In genomic region chr3:10026084-10026890, GRCh38 we compare ENCODE assay signal across 1 cellular context.
TF ChIP-seq lines count a peak whose summit lies in the region.

Gene FANCD2, plus strand, starts transcription at chr3:10026437. Its CDS starts 2,221 bp downstream, at chr3:10028658.

TF ChIP-seq in HepG2, 621 proteins besides CTCF, POLR2A, EP300 and RAD21 (continued from another document):
- TF ChIP-seq, protein P1, sequence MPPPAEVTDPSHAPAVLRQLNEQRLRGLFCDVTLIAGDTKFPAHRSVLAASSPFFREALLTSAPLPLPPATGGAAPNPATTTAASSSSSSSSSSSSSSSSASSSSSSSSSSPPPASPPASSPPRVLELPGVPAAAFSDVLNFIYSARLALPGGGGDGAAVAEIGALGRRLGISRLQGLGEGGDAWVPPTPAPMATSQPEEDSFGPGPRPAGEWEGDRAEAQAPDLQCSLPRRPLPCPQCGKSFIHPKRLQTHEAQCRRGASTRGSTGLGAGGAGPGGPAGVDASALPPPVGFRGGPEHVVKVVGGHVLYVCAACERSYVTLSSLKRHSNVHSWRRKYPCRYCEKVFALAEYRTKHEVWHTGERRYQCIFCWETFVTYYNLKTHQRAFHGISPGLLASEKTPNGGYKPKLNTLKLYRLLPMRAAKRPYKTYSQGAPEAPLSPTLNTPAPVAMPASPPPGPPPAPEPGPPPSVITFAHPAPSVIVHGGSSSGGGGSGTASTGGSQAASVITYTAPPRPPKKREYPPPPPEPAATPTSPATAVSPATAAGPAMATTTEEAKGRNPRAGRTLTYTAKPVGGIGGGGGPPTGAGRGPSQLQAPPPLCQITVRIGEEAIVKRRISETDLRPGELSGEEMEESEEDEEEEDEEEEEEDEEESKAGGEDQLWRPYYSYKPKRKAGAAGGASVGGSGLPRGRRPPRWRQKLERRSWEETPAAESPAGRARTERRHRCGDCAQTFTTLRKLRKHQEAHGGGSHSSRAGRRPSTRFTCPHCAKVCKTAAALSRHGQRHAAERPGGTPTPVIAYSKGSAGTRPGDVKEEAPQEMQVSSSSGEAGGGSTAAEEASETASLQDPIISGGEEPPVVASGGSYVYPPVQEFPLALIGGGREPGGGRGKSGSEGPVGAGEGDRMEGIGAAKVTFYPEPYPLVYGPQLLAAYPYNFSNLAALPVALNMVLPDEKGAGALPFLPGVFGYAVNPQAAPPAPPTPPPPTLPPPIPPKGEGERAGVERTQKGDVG (CRISPR knock-in tag; IDR thresholded peaks at IDR 0.05; ENCODE audit: borderline replicate concordance) = peak; percentile 88; the same call in 1 of the 2 replicates
- TF ChIP-seq ZNF354B (CRISPR knock-in tag; IDR thresholded peaks at IDR 0.05) (peak; percentile 86), SIN3A (IDR thresholded peaks at IDR 0.05; ENCODE audit: borderline replicate concordance, low read depth, low read length) (peak; percentile 100), DRAP1 (CRISPR knock-in tag; IDR thresholded peaks at IDR 0.05) (peak; percentile 62), ZNF572 (CRISPR knock-in tag; IDR thresholded peaks at IDR 0.05) (no peak), U2AF2 (IDR thresholded peaks at IDR 0.05; ENCODE audit: low read depth, low read length) (0 out of 2 replicates have a peak, but pooled peaks have one; percentile 37), ATF6 (CRISPR knock-in tag; conservative IDR thresholded peaks at IDR 0.05) (0 out of 2 replicates have a peak, but pooled peaks have one; percentile 52), ZBTB20 (CRISPR knock-in tag; IDR thresholded peaks at IDR 0.05; ENCODE audit: borderline replicate concordance, low read depth) (peak; percentile 66; the same call in 1 of the 2 replicates), ZNF460 (CRISPR knock-in tag; IDR thresholded peaks at IDR 0.05; ENCODE audit: borderline replicate concordance) (no peak), ZNF616 (CRISPR knock-in tag; IDR thresholded peaks at IDR 0.05; ENCODE audit: low read depth) (peak; percentile 68; the same call in 1 of the 2 replicates), GMEB2 (CRISPR knock-in tag; IDR thresholded peaks at IDR 0.05; ENCODE audit: low read depth) (peak; percentile 84), IRF2 (CRISPR knock-in tag; IDR thresholded peaks at IDR 0.05) (peak; percentile 93), ZNF720 (CRISPR knock-in tag; IDR thresholded peaks at IDR 0.05) (no peak), SP1 (IDR thresholded peaks at IDR 0.05) (no peak), SP1 (CRISPR knock-in tag; IDR thresholded peaks at IDR 0.05) (peak; percentile 88), HDAC1 (CRISPR knock-in tag; IDR thresholded peaks at IDR 0.05) (peak; percentile 100), NFE2 (CRISPR knock-in tag; IDR thresholded peaks at IDR 0.05) (no peak), MED1 (CRISPR knock-in tag; IDR thresholded peaks at IDR 0.05) (peak; percentile 66), ZNF597 (CRISPR knock-in tag; IDR thresholded peaks at IDR 0.05) (no peak), ETV6 (CRISPR knock-in tag; conservative IDR thresholded peaks at IDR 0.05) (no peak), MTF2 (CRISPR knock-in tag; IDR thresholded peaks at IDR 0.05; ENCODE audit: borderline replicate concordance) (no peak), ZSCAN9 (CRISPR knock-in tag; IDR thresholded peaks at IDR 0.05; ENCODE audit: borderline replicate concordance) (peak; percentile 76), SOX5 (CRISPR knock-in tag; IDR thresholded peaks at IDR 0.05; ENCODE audit: borderline replicate concordance) (peak; percentile 64; the same call in 1 of the 2 replicates), ZC3H13 (CRISPR knock-in tag; IDR thresholded peaks at IDR 0.05) (peak; percentile 95), ZNF451 (CRISPR knock-in tag; IDR thresholded peaks at IDR 0.05) (peak; percentile 74; the same call in 1 of the 2 replicates), ZNF780A (CRISPR knock-in tag; IDR thresholded peaks at IDR 0.05) (peak; percentile 76; the same call in 1 of the 2 replicates), MZF1 (CRISPR knock-in tag; IDR thresholded peaks at IDR 0.05; ENCODE audit: borderline replicate concordance) (no peak), MAFF (IDR thresholded peaks at IDR 0.05; ENCODE audit: low read depth, low read length) (no peak), ZNF317 (CRISPR knock-in tag; IDR thresholded peaks at IDR 0.05) (no peak), ZNF275 (CRISPR knock-in tag; IDR thresholded peaks at IDR 0.05; ENCODE audit: borderline replicate concordance) (no peak), KLF15 (CRISPR knock-in tag; IDR thresholded peaks at IDR 0.05; ENCODE audit: borderline replicate concordance) (no peak), ZNF557 (CRISPR knock-in tag; IDR thresholded peaks at IDR 0.05) (no peak; the same call in 1 of the 2 replicates), UBTF (CRISPR knock-in tag; IDR thresholded peaks at IDR 0.05) (peak; percentile 81), GPN1 (CRISPR knock-in tag; IDR thresholded peaks at IDR 0.05; ENCODE audit: borderline replicate concordance) (no peak), REPIN1 (CRISPR knock-in tag; IDR thresholded peaks at IDR 0.05; ENCODE audit: borderline replicate concordance, low read depth) (peak; percentile 96), ZMAT3 (CRISPR knock-in tag; conservative IDR thresholded peaks at IDR 0.05) (peak; percentile 69; the same call in 1 of the 2 replicates), REXO4 (CRISPR knock-in tag; IDR thresholded peaks at IDR 0.05; ENCODE audit: borderline replicate concordance) (peak; percentile 86), ZNF552 (CRISPR knock-in tag; IDR thresholded peaks at IDR 0.05; ENCODE audit: borderline replicate concordance) (peak; percentile 84), TAF15 (IDR thresholded peaks at IDR 0.05; ENCODE audit: low read depth, low read length, poor library complexity, severe bottlenecking) (no peak), ZBTB8A (CRISPR knock-in tag; IDR thresholded peaks at IDR 0.05; ENCODE audit: borderline replicate concordance, low read depth) (peak; percentile 77; the same call in 1 of the 2 replicates), ZNF775 (CRISPR knock-in tag; IDR thresholded peaks at IDR 0.05; ENCODE audit: borderline replicate concordance) (no peak; the same call in 1 of the 2 replicates), ZNF468 (CRISPR knock-in tag; IDR thresholded peaks at IDR 0.05) (peak; percentile 95), FUBP1 (CRISPR knock-in tag; IDR thresholded peaks at IDR 0.05; ENCODE audit: borderline replicate concordance) (no peak), CREB1 (IDR thresholded peaks at IDR 0.05) (peak; percentile 100), CREB1 (CRISPR knock-in tag; IDR thresholded peaks at IDR 0.05) (peak; percentile 100)
- TF ChIP-seq, protein P2, sequence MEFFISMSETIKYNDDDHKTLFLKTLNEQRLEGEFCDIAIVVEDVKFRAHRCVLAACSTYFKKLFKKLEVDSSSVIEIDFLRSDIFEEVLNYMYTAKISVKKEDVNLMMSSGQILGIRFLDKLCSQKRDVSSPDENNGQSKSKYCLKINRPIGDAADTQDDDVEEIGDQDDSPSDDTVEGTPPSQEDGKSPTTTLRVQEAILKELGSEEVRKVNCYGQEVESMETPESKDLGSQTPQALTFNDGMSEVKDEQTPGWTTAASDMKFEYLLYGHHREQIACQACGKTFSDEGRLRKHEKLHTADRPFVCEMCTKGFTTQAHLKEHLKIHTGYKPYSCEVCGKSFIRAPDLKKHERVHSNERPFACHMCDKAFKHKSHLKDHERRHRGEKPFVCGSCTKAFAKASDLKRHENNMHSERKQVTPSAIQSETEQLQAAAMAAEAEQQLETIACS (CRISPR knock-in tag; IDR thresholded peaks at IDR 0.05) = no peak; the same call in 1 of the 2 replicates
